20 cellular contexts compared by ENCODE assay signal in the genomic region with DNA sequence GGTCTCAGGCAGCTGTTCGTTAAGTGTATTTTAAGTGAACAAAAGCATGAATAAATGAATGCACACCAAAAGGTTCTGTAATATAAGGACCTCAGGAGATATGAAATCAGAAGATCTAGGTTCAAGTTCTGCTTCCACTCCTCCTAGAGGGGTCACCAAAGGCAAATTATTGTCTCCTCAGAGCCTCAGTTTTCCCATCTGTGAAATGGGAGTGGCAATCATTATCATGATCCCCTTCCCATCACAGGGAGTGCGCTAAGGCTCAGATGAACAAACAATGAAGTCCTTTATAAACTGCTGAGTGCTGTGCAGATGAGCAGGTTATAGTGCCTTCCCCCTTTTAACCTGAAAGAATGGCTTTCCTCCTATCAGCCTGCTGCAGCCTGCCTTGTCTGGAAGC.
DNase-seq lines count a peak whose midpoint lies in the region; ATAC-seq, FAIRE-seq and TF ChIP-seq lines count a peak whose summit lies in the region.
"Had no signal": no experiment of that assay in that cellular context is flagged by ENCODE, and none has a peak within 500 bp of the region (broad histone marks: within the 10 kb centered on the region; RNA-seq: fewer than 3 reads in every experiment).

No MANE protein-coding gene starts in this region.

- BruUV-seq in HepG2 (replicated peaks; lab: Mats Ljungman, UMichigan) (no TSS peak), K562 (replicated peaks; lab: Mats Ljungman, UMichigan) (no TSS peak)

- H3K9me3 ChIP-seq in HepG2 (ENCODE audit: low read length) = peaks cover 2% of the 10 kb centered on the region; the same call in 1 of the 2 replicates
- H3K9me3 ChIP-seq in right lobe of liver = no peaks in the 10 kb centered on the region
- no peaks in the 10 kb centered on the region for H3K9me3 ChIP-seq in K562 (replicated peaks; ENCODE audit: control insufficient read depth, insufficient read depth, low read depth, low read length)
- no peaks in the 10 kb centered on the region; the same call in 1 of the 2 replicates for H3K9me3 ChIP-seq in BE2C
- H3K9me3 ChIP-seq: Caco-2 had no signal

- no peaks in the 10 kb centered on the region for H3K9me1 ChIP-seq in K562 (ENCODE audit: control insufficient read depth, insufficient read depth, low read length)

- intact Hi-C loops in HepG2 (cut with micrococcal nuclease; ENCODE audit: unreplicated experiment) (no loop called here), right lobe of liver (cut with DNase I) (no loop called here), K562 (cut with micrococcal nuclease) (no loop called here)

- H3K4me3 ChIP-seq in HepG2 (replicated peaks in 1 of 3; ENCODE audit: insufficient read depth in 1 of 3, low read depth in 2 of 3, low read length in 3 of 3) (no peak overlapping the region), right lobe of liver (no peak overlapping the region), K562 (no peak overlapping the region), BE2C (ENCODE audit: low read depth, low read length) (no peak overlapping the region)
- H3K4me3 ChIP-seq: BLaER1 treated with 17β-estradiol and CSF1 and Interleukin-3, amounts not matched to agents 10 nM and 100 nM had no signal

- H3K4me1 ChIP-seq in HepG2 (ENCODE audit: insufficient read depth, low read length) (no peaks in the 10 kb centered on the region), right lobe of liver (no peaks in the 10 kb centered on the region), K562 (replicated peaks in 1 of 2; ENCODE audit: control insufficient read depth in 2 of 2, insufficient read depth in 2 of 2, low read length in 2 of 2) (peaks cover 8% of the 10 kb centered on the region in 2 experiments; a peak in 3 of 5 replicates), BE2C (no peaks in the 10 kb centered on the region)
- H3K4me1 ChIP-seq: Caco-2 had no signal

- H2AFZ ChIP-seq in HepG2 (ENCODE audit: low read length) = no peak overlapping the region
- no peak overlapping the region for H2AFZ ChIP-seq in K562 (ENCODE audit: low read depth, low read length)

- H3K79me2 ChIP-seq in HepG2 (ENCODE audit: insufficient read depth, low read length) (no peaks in the 10 kb centered on the region), K562 (ENCODE audit: control insufficient read depth, insufficient read depth, low read length) (no peaks in the 10 kb centered on the region)

- peaks cover 2 to 26% of the 10 kb centered on the region in 2 experiments; a peak in 4 of 5 replicates for H3K27me3 ChIP-seq in HepG2 (ENCODE audit: control insufficient read depth in 1 of 2, insufficient read depth in 2 of 2, low read length in 2 of 2)
- H3K27me3 ChIP-seq in right lobe of liver = no peaks in the 10 kb centered on the region
- peaks cover 0 to 7% of the 10 kb centered on the region in 2 experiments; a peak in 2 of 5 replicates for H3K27me3 ChIP-seq in K562 (ENCODE audit: control insufficient read depth in 2 of 2, insufficient read depth in 2 of 2, low read length in 2 of 2)
- no peaks in the 10 kb centered on the region for H3K27me3 ChIP-seq in BE2C
- H3K27me3 ChIP-seq: BLaER1 treated with 17β-estradiol and CSF1 and Interleukin-3, amounts not matched to agents 10 nM and 100 nM had no signal

- H3K27ac ChIP-seq in HepG2 (ENCODE audit: extremely low read length, insufficient read depth, low read length) (no peak overlapping the region), right lobe of liver (no peak overlapping the region), K562 (ENCODE audit: extremely low read depth, low read depth, low read length) (no peak overlapping the region)
- H3K27ac ChIP-seq: BLaER1 treated with 17β-estradiol and CSF1 and Interleukin-3, amounts not matched to agents 10 nM and 100 nM; C4-2B had no signal

- TF ChIP-seq POLR2A in HepG2 (IDR thresholded peaks at IDR 0.05; ENCODE audit: insufficient read depth in 1 of 2, low read depth in 2 of 2, low read length in 2 of 2) (no peak), right lobe of liver (IDR thresholded peaks at IDR 0.05) (no peak), K562 (conservative IDR thresholded peaks at IDR 0.05) (no peak)

- TF ChIP-seq CTCF in HepG2 (CRISPR knock-in tag; IDR thresholded peaks at IDR 0.05) = no peak
- TF ChIP-seq CTCF in right lobe of liver (IDR thresholded peaks at IDR 0.05) = no peak
- TF ChIP-seq CTCF in K562 (IDR thresholded peaks at IDR 0.05 in 2 of 3, conservative IDR thresholded peaks at IDR 0.05 in 1 of 3; ENCODE audit: insufficient read depth in 2 of 3, low read depth in 1 of 3, low read length in 3 of 3) = no peak
- TF ChIP-seq CTCF in BE2C (IDR thresholded peaks at IDR 0.05; ENCODE audit: low read depth, low read length) = no peak

- DNase-seq in HepG2 (ENCODE audit: low spot score) (no peak), right lobe of liver (no peak), K562 (ENCODE audit: extremely low read depth in 1 of 4, low spot score in 3 of 4) (peak in 1 of 4 experiments; percentile 15), cerebellum (ENCODE audit: low spot score) (no peak), BE2C (no peak)
- DNase-seq: 8988T; ACHN; Caco-2; Calu3; CD4-positive, alpha-beta T cell; CD8-positive, alpha-beta T cell; DMS79 treated with DMSO at 0.1 percent for 48 hours; GF-D8 had no signal

- TF ChIP-seq RAD21 in HepG2 (CRISPR knock-in tag; IDR thresholded peaks at IDR 0.05) = no peak
- TF ChIP-seq RAD21 in K562 (CRISPR knock-in tag; conservative IDR thresholded peaks at IDR 0.05 in 1 of 2, IDR thresholded peaks at IDR 0.05 in 1 of 2) = no peak

- no peak for TF ChIP-seq EP300 in HepG2 (IDR thresholded peaks at IDR 0.05; ENCODE audit: low read depth in 2 of 2, low read length in 2 of 2)
- no peak for TF ChIP-seq EP300 in HepG2 (CRISPR knock-in tag; IDR thresholded peaks at IDR 0.05; ENCODE audit: borderline replicate concordance)
- TF ChIP-seq EP300 in K562 (IDR thresholded peaks at IDR 0.05; ENCODE audit: low read length) = no peak

- no peak overlapping the region for H3K9ac ChIP-seq in HepG2 (ENCODE audit: insufficient read depth, low read depth, low read length)
- no peak overlapping the region for H3K9ac ChIP-seq in K562 (ENCODE audit: insufficient read depth in 1 of 2, low read depth in 2 of 2, low read length in 2 of 2)
- H3K9ac ChIP-seq: BLaER1 treated with 17β-estradiol and CSF1 and Interleukin-3, amounts not matched to agents 10 nM and 100 nM had no signal

- POLR2A ChIA-PET in HepG2 (lab: Yijun Ruan, JAX) (no interaction called here), K562 (lab: Yijun Ruan, JAX) (no interaction called here)

- ATAC-seq in HepG2 (no peak), right lobe of liver (no peak), K562 (no peak)
- ATAC-seq: CD8-positive, alpha-beta T cell had no signal

- CTCF ChIA-PET in HepG2 (lab: Yijun Ruan, JAX; ENCODE audit: low intra/inter-chr PET ratio, low total read pairs) (no interaction called here), K562 (lab: Yijun Ruan, JAX; ENCODE audit: low intra/inter-chr PET ratio) (no interaction called here)

- in situ Hi-C loops in HepG2 (cut with HindIII; ENCODE audit: extremely low pct_ligation_motif_present, low pct_unique_long_range_greater_than_20kb) = no loop called here
- in situ Hi-C loops in K562 (cut with MboI) = no loop called here

- 6% methylated on average over 2 of the region's 2 CpGs for WGBS in HepG2 (ENCODE audit: low lambda C conversion rate)
- WGBS in right lobe of liver (ENCODE audit: insufficient coverage, low coverage, low lambda C conversion rate, missing lambda C conversion rate) = 83% methylated on average over 2 of the region's 2 CpGs
- 14% methylated on average over 2 of the region's 2 CpGs for WGBS in K562 (ENCODE audit: insufficient coverage, low coverage, missing lambda C conversion rate)

- H3K36me3 ChIP-seq in HepG2 (replicated peaks in 1 of 2; ENCODE audit: control insufficient read depth in 1 of 2, insufficient read depth in 2 of 2, low read length in 2 of 2) = no peaks in the 10 kb centered on the region
- no peaks in the 10 kb centered on the region for H3K36me3 ChIP-seq in right lobe of liver
- no peaks in the 10 kb centered on the region for H3K36me3 ChIP-seq in K562 (ENCODE audit: control insufficient read depth, insufficient read depth, low read length)
- no peaks in the 10 kb centered on the region for H3K36me3 ChIP-seq in BE2C
- H3K36me3 ChIP-seq: BLaER1 treated with 17β-estradiol and CSF1 and Interleukin-3, amounts not matched to agents 10 nM and 100 nM had no signal

- no peak for FAIRE-seq in HepG2 (lab: Jason Lieb, UNC)
- FAIRE-seq in K562 (lab: Jason Lieb, UNC) = no peak
- FAIRE-seq: A204.1, D721Med, G401.6, GM12891, GM19239 had no signal

- no peaks in the 10 kb centered on the region for H4K20me1 ChIP-seq in HepG2 (ENCODE audit: insufficient read depth, low read length)
- H4K20me1 ChIP-seq in K562 (replicated peaks; ENCODE audit: control insufficient read depth, insufficient read depth, low read length) = no peaks in the 10 kb centered on the region; the same call in 1 of the 2 replicates
- H4K20me1 ChIP-seq: BLaER1 treated with 17β-estradiol and CSF1 and Interleukin-3, amounts not matched to agents 10 nM and 100 nM had no signal

- H3K4me2 ChIP-seq in HepG2 (ENCODE audit: low read depth, low read length) = no peak overlapping the region
- no peak overlapping the region for H3K4me2 ChIP-seq in K562 (ENCODE audit: insufficient read depth, low read length)

TF ChIP-seq in HepG2, 621 proteins besides CTCF, POLR2A, EP300 and RAD21:
- no peak for TF ChIP-seq RARA (CRISPR knock-in tag; IDR thresholded peaks at IDR 0.05)
- peak; percentile 72 for TF ChIP-seq ZNF629 (CRISPR knock-in tag; conservative IDR thresholded peaks at IDR 0.05)
- TF ChIP-seq SIN3A (IDR thresholded peaks at IDR 0.05; ENCODE audit: borderline replicate concordance, low read depth, low read length) = no peak

TF ChIP-seq in K562, 482 proteins besides CTCF, POLR2A, EP300 and RAD21 (continues in another document):
- no peak for TF ChIP-seq NR4A1 (CRISPR knock-in tag; IDR thresholded peaks at IDR 0.05)
- TF ChIP-seq NR4A1 (tag; IDR thresholded peaks at IDR 0.05) = no peak
- no peak for TF ChIP-seq TRIM28 (IDR thresholded peaks at IDR 0.05)
- TF ChIP-seq CBFA2T3 (IDR thresholded peaks at IDR 0.05) = peak; percentile 32; the same call in 1 of the 2 replicates
- no peak for TF ChIP-seq NEUROD1 (IDR thresholded peaks at IDR 0.05; ENCODE audit: borderline replicate concordance, low read depth, low read length, partially characterized antibody)
- peak; percentile 50; the same call in 1 of the 2 replicates for TF ChIP-seq BCOR (IDR thresholded peaks at IDR 0.05)
- TF ChIP-seq FIP1L1 (IDR thresholded peaks at IDR 0.05; ENCODE audit: low read depth, low read length, poor library complexity, severe bottlenecking) = no peak
- peak; percentile 36 to 37; a peak in 1 of 4 replicates for TF ChIP-seq KDM1A (IDR thresholded peaks at IDR 0.05)
- TF ChIP-seq KLF6 (CRISPR knock-in tag; IDR thresholded peaks at IDR 0.05; ENCODE audit: borderline replicate concordance) = no peak

Comparison
In these comparisons a context has a peak if more than half of its experiments do, and no peak if none do; other contexts are left out.
1. Of the 241 proteins assayed by ChIP-seq in both HepG2 and K562: peak only in HepG2: none; only in K562: CHD4 and KDM1A; in both: none; in neither: 239.